ENCODE assay signal across 25 cellular contexts in genomic region chr5:119876522-119876921, GRCh38.
"Had no signal": no experiment of that assay in that cellular context is flagged by ENCODE, and none has a peak within 500 bp of the region (broad histone marks: within the 10 kb centered on the region; RNA-seq: fewer than 3 reads in every experiment).

No MANE protein-coding gene starts in this region.

- H3K27me3 ChIP-seq: ascending aorta, body of pancreas had no signal

- H3K27ac ChIP-seq: ascending aorta, body of pancreas, PC-9 had no signal

- H3K4me1 ChIP-seq: ascending aorta, body of pancreas had no signal

- DNase-seq: activated B cell treated with CpG ODN at 0.5 μM for 24 hours; activated CD4-positive, alpha-beta memory T cell treated with anti-CD3 and anti-CD28 coated beads for 36 hours; activated CD4-positive, alpha-beta T cell treated with anti-CD3 and anti-CD28 coated beads for 1 hour; activated CD4-positive, alpha-beta T cell treated with anti-CD3 and anti-CD28 coated beads, Interleukin-2, amount 10 ng/mL, durations not matched to agents 7 days and 5 days; activated CD8-positive, alpha-beta memory T cell treated with anti-CD3 and anti-CD28 coated beads for 24 hours; activated effector memory CD4-positive, alpha-beta T cell treated with anti-CD3 and anti-CD28 coated beads, Interleukin-2, amount 50 U/mL, for 16 hours; activated naive CD4-positive, alpha-beta T cell treated with Interleukin-2 at 50 U/mL for 16 hours; activated naive CD8-positive, alpha-beta T cell treated with anti-CD3 and anti-CD28 coated beads, Interleukin-2, amount 50 U/mL, for 24 hours; activated T-cell treated with anti-CD3 and anti-CD28 coated beads, Interleukin-2, amount 50 U/mL, for 4 hours; amniotic stem cell; body of pancreas; central memory CD4-positive, alpha-beta T cell; Karpas-422; MV-4-11; NCI-H1092 treated with DMSO at 0.1 percent for 48 hours; NCI-H1436; NCI-H1694 treated with DMSO at 0.1 percent for 48 hours; NCI-H2029 treated with DMSO at 0.1 percent for 48 hours; NCI-H510A treated with DMSO at 0.1 percent for 48 hours; NCI-H69; PC-9; SHP77 treated with DMSO at 0.1 percent for 48 hours; T-helper 17 cell; T-helper 9 cell had no signal

- H3K4me3 ChIP-seq: ascending aorta, body of pancreas, PC-9 had no signal

- H3K9me3 ChIP-seq: ascending aorta, body of pancreas had no signal

- H3K4me2 ChIP-seq: PC-9 had no signal

- H3K36me3 ChIP-seq: ascending aorta had no signal

- H2AFZ ChIP-seq: PC-9 had no signal
